Comparison of ENCODE assay signal across 17 cellular contexts in genomic region chr9:89632136-89633135, GRCh38. TPM values are rescaled to one million over a fixed set of nuclear protein-coding genes. Genes with fewer than 3 reads are reported as not detected.
DNase-seq lines count a peak whose midpoint lies in the region; ATAC-seq, FAIRE-seq and TF ChIP-seq lines count a peak whose summit lies in the region.
"Had no signal": no experiment of that assay in that cellular context is flagged by ENCODE, and none has a peak within 500 bp of the region (broad histone marks: within the 10 kb centered on the region; RNA-seq: fewer than 3 reads in every experiment).

No MANE protein-coding gene starts in this region.

- no peaks in the 10 kb centered on the region for H4K20me1 ChIP-seq in HepG2 (ENCODE audit: insufficient read depth, low read length)

- 1% methylated on average over 9 of the region's 15 CpGs for WGBS in HepG2 (ENCODE audit: low lambda C conversion rate)
- WGBS in pancreas, 2 donors = 77 to 79% methylated on average over 15 of the region's 15 CpGs
- 71 to 78% methylated on average over 8 to 14 of the region's 15 CpGs for WGBS in thyroid gland, 2 donors

- H3K36me3 ChIP-seq in HepG2 (replicated peaks in 1 of 2; ENCODE audit: control insufficient read depth in 1 of 2, insufficient read depth in 2 of 2, low read length in 2 of 2) (no peaks in the 10 kb centered on the region), pancreas (no peaks in the 10 kb centered on the region), thyroid gland (no peaks in the 10 kb centered on the region)

- CTCF ChIA-PET in HepG2 (lab: Yijun Ruan, JAX; ENCODE audit: low intra/inter-chr PET ratio, low total read pairs) = no interaction called here

- no peak for TF ChIP-seq RAD21 in HepG2 (CRISPR knock-in tag; IDR thresholded peaks at IDR 0.05)

- TF ChIP-seq POLR2A in HepG2 (IDR thresholded peaks at IDR 0.05; ENCODE audit: insufficient read depth in 1 of 2, low read depth in 2 of 2, low read length in 2 of 2) = no peak
- TF ChIP-seq POLR2A in thyroid gland (IDR thresholded peaks at IDR 0.05) = no peak

- TF ChIP-seq CTCF in fibroblast of villous mesenchyme (IDR thresholded peaks at IDR 0.05; ENCODE audit: insufficient read depth, low read depth, low read length) = no peak
- no peak for TF ChIP-seq CTCF in HepG2 (CRISPR knock-in tag; IDR thresholded peaks at IDR 0.05)
- no peak for TF ChIP-seq CTCF in pancreas (IDR thresholded peaks at IDR 0.05)
- TF ChIP-seq CTCF in thyroid gland (IDR thresholded peaks at IDR 0.05) = no peak

- H3K27me3 ChIP-seq in HepG2 (ENCODE audit: control insufficient read depth in 1 of 2, insufficient read depth in 2 of 2, low read length in 2 of 2) (peaks cover 1 to 32% of the 10 kb centered on the region in 2 experiments; a peak in 2 of 5 replicates), pancreas (no peaks in the 10 kb centered on the region), thyroid gland (no peaks in the 10 kb centered on the region)

- no peak overlapping the region; the same call in 1 of the 2 replicates for H3K4me2 ChIP-seq in HepG2 (ENCODE audit: low read depth, low read length)

- ATAC-seq in HepG2 (peak; percentile 64), pancreas (peak in 3 of 4 donors; percentile 3 to 26 (median 14))

- no peak overlapping the region for H2AFZ ChIP-seq in HepG2 (ENCODE audit: low read length)

- in situ Hi-C loops in HepG2 (cut with HindIII; ENCODE audit: extremely low pct_ligation_motif_present, low pct_unique_long_range_greater_than_20kb) = no loop called here

- TF ChIP-seq EP300 in HepG2 (IDR thresholded peaks at IDR 0.05; ENCODE audit: low read depth in 2 of 2, low read length in 2 of 2) (no peak), HepG2 (CRISPR knock-in tag; IDR thresholded peaks at IDR 0.05; ENCODE audit: borderline replicate concordance) (no peak)

- intact Hi-C loops in HepG2 (cut with micrococcal nuclease; ENCODE audit: unreplicated experiment) (no loop called here), pancreas (cut with DNase I) (no loop called here), thyroid gland (cut with DNase I) (no loop called here)

- H3K9me3 ChIP-seq in HepG2 (ENCODE audit: low read length) (no peaks in the 10 kb centered on the region), pancreas (no peaks in the 10 kb centered on the region), thyroid gland (no peaks in the 10 kb centered on the region)

- peak; percentile 82 for DNase-seq in fibroblast of villous mesenchyme (ENCODE audit: low read depth)
- DNase-seq in HepG2 (ENCODE audit: low spot score) = peak; percentile 20
- peak in 3 of 6 donors; percentile 32 to 49 (median 47) for DNase-seq in pancreas
- DNase-seq in thyroid gland = peak; percentile 33 to 43
- no peak for DNase-seq in SK-N-DZ (ENCODE audit: low spot score)
- no peak for DNase-seq in NAMALWA (ENCODE audit: low spot score)
- no peak for DNase-seq in kidney glomerular epithelial cell (lab: John Stamatoyannopoulos, UW)
- no peak for DNase-seq in activated CD8-positive, alpha-beta memory T cell treated with anti-CD3 and anti-CD28 coated beads, Interleukin-2, amount 50 U/mL, for 4 hours
- DNase-seq: CD8-positive, alpha-beta memory T cell; KG1; NCI-H1436; NCI-H1930; NCI-H524 treated with DMSO at 0.1 percent for 48 hours had no signal

- no peak overlapping the region for H3K9ac ChIP-seq in HepG2 (ENCODE audit: insufficient read depth, low read depth, low read length)

- H3K4me3 ChIP-seq in fibroblast of villous mesenchyme (ENCODE audit: low read depth, low read length) = no peak overlapping the region
- no peak overlapping the region for H3K4me3 ChIP-seq in HepG2 (replicated peaks in 1 of 3; ENCODE audit: insufficient read depth in 1 of 3, low read depth in 2 of 3, low read length in 3 of 3)
- H3K4me3 ChIP-seq in pancreas = no peak overlapping the region
- H3K4me3 ChIP-seq in thyroid gland (replicated peaks in 1 of 3) = no peak overlapping the region

- POLR2A ChIA-PET in HepG2 (lab: Yijun Ruan, JAX) = no interaction called here

- no peaks in the 10 kb centered on the region for H3K79me2 ChIP-seq in HepG2 (ENCODE audit: insufficient read depth, low read length)

- peaks cover 16% of the 10 kb centered on the region for H3K4me1 ChIP-seq in HepG2 (ENCODE audit: insufficient read depth, low read length)
- peaks cover 25 to 29% (median 25%) of the 10 kb centered on the region in 3 donors for H3K4me1 ChIP-seq in pancreas
- H3K4me1 ChIP-seq in thyroid gland = peaks cover 33 to 46% of the 10 kb centered on the region in 2 donors

- FAIRE-seq in HepG2 (lab: Jason Lieb, UNC) = no peak
- no peak for FAIRE-seq in pancreas (lab: Jason Lieb, UNC)
- FAIRE-seq: D721Med, GM12891, GM18507, H1 had no signal

- H3K27ac ChIP-seq in HepG2 (ENCODE audit: extremely low read length, insufficient read depth, low read length) = no peak overlapping the region
- peak overlapping the region in 3 of 4 donors; percentile 5 to 30 (median 7) for H3K27ac ChIP-seq in pancreas
- H3K27ac ChIP-seq in thyroid gland = peak overlapping the region; percentile 30 to 65 (median 38)

- no TSS peak for BruUV-seq in HepG2 (replicated peaks; lab: Mats Ljungman, UMichigan)

TF ChIP-seq in HepG2, 621 proteins besides CTCF, POLR2A, EP300 and RAD21 (continues in another document):
- TF ChIP-seq PRDM15 (CRISPR knock-in tag; IDR thresholded peaks at IDR 0.05) (peak; percentile 94), KLF11 (CRISPR knock-in tag; IDR thresholded peaks at IDR 0.05) (no peak), SRSF9 (IDR thresholded peaks at IDR 0.05; ENCODE audit: borderline replicate concordance, insufficient read depth, low read depth, low read length, poor library complexity, severe bottlenecking) (no peak), FOXA1 (IDR thresholded peaks at IDR 0.05) (no peak), FOXA1 (CRISPR knock-in tag; IDR thresholded peaks at IDR 0.05) (no peak), HNRNPK (IDR thresholded peaks at IDR 0.05; ENCODE audit: low read depth, low read length, poor library complexity, severe bottlenecking) (no peak), RARG (CRISPR knock-in tag; IDR thresholded peaks at IDR 0.05; ENCODE audit: low read depth) (no peak), ELF3 (CRISPR knock-in tag; IDR thresholded peaks at IDR 0.05) (0 out of 2 replicates have a peak, but pooled peaks have one; percentile 34)

RNA-seq across cellular contexts. Expression of gene GADD45G, which starts 27.6 kb away (rescaled TPM):
- total RNA-seq in fibroblast of villous mesenchyme (0.43 and 0.64 TPM in 2 replicates), HepG2 (2016; rRNA removed; fragmentation: Illumina TruSeq; extraction: Trizol) (not detected in 2 replicates), pancreas (10 to 100 TPM in 5 of 6 donors, 1 to 10 TPM in 1; 9.5 to 39.6 (median 19.0) TPM), thyroid gland (10 to 100 TPM in 3 of 4 donors, 1 to 10 TPM in 1; 8.3 to 27.2 (median 14.4) TPM)
- not detected in 2 replicates for total RNA-seq in HepG2 (2016; cell fraction: cytosol; rRNA removed; fragmentation: Illumina TruSeq; extraction: Trizol; ENCODE audit: low read depth)
- total RNA-seq in HepG2 (2016; cell fraction: insoluble cytoplasmic fraction; rRNA removed; fragmentation: Illumina TruSeq; extraction: Trizol) = not detected in 2 replicates
- not detected in 2 replicates for total RNA-seq in HepG2 (2016; cell fraction: membrane; rRNA removed; fragmentation: Illumina TruSeq; extraction: Trizol)
- total RNA-seq in HepG2 (2016; cell fraction: nucleus; rRNA removed; fragmentation: Illumina TruSeq; extraction: Trizol) = not detected in 2 replicates
- polyA plus RNA-seq in HepG2 (2011; rRNA removed) (not detected in 2 replicates), pancreas (100 to 1,000 TPM; 126 to 220 TPM)
- not detected in 2 replicates for polyA plus RNA-seq in HepG2 (2011; cell fraction: cytosol; rRNA removed)
- not detected in 2 replicates for polyA plus RNA-seq in HepG2 (2011; cell fraction: nucleus; rRNA removed)
- not detected in 2 replicates for polyA plus RNA-seq in HepG2 (2012)
- not detected in 2 replicates for polyA plus RNA-seq in HepG2 (2016; cell fraction: cytosol; fragmentation: Illumina TruSeq; extraction: Trizol; ENCODE audit: low read depth)
- polyA plus RNA-seq in HepG2 (2016; cell fraction: insoluble cytoplasmic fraction; fragmentation: Illumina TruSeq; extraction: Trizol; ENCODE audit: low read depth) = not detected in 2 replicates
- not detected in 2 replicates for polyA plus RNA-seq in HepG2 (2016; cell fraction: membrane; fragmentation: Illumina TruSeq; extraction: Trizol; ENCODE audit: low read depth)
- not detected in 2 replicates for polyA plus RNA-seq in HepG2 (2016; cell fraction: nucleus; fragmentation: Illumina TruSeq; extraction: Trizol; ENCODE audit: insufficient read depth, low read depth)
- polyA minus RNA-seq in HepG2 (2011; rRNA and poly(A)+ RNA removed; ENCODE audit: low replicate concordance) = not detected in 2 replicates
- polyA minus RNA-seq in HepG2 (2011; cell fraction: cytosol; rRNA and poly(A)+ RNA removed) = not detected in 2 replicates
- polyA minus RNA-seq in HepG2 (2011; cell fraction: nucleus; rRNA and poly(A)+ RNA removed) = not detected in 2 replicates
- 11.1 and 13.4 TPM in 2 replicates for polyA plus RNA-seq in SK-N-DZ (2014; cell fraction: cytosol; rRNA removed)
- polyA plus RNA-seq in SK-N-DZ (2014; cell fraction: nucleus; rRNA removed) = 12.8 and 20.6 TPM in 2 replicates

Comparison
In these comparisons a context has a peak if more than half of its experiments do, and no peak if none do; other contexts are left out.
1. DNase-seq: peak in fibroblast of villous mesenchyme (single experiment), HepG2 (single experiment) and thyroid gland (2 of 2); none in SK-N-DZ (single experiment), NAMALWA (single experiment), kidney glomerular epithelial cell (single experiment) and activated CD8-positive, alpha-beta memory T cell treated with anti-CD3 and anti-CD28 coated beads, Interleukin-2, amount 50 U/mL, for 4 hours (single experiment).